8 cellular contexts compared by ENCODE assay signal in genomic region chr3:112128843-112129727, GRCh38. TPM values are rescaled to one million over a fixed set of nuclear protein-coding genes. Genes with fewer than 3 reads are reported as not detected.
DNase-seq lines count a peak whose midpoint lies in the region; ATAC-seq, FAIRE-seq and TF ChIP-seq lines count a peak whose summit lies in the region.

No MANE protein-coding gene starts in this region.

- H3K9ac ChIP-seq in OCI-LY3 (ENCODE audit: low read length) = no peak overlapping the region
- H3K9ac ChIP-seq in astrocyte (ENCODE audit: low read length) = no peak overlapping the region

- no peak for TF ChIP-seq POLR2A in adrenal gland (IDR thresholded peaks at IDR 0.05)

- H3K36me3 ChIP-seq in OCI-LY3 (replicated peaks; ENCODE audit: low read depth, low read length) (no peaks in the 10 kb centered on the region), astrocyte (ENCODE audit: insufficient read depth, low read length) (no peaks in the 10 kb centered on the region), adrenal gland (replicated peaks in 1 of 2) (no peaks in the 10 kb centered on the region)

- H3K9me3 ChIP-seq in OCI-LY3 (ENCODE audit: insufficient read depth, low read length) (no peaks in the 10 kb centered on the region), astrocyte (ENCODE audit: insufficient read depth, low read depth, low read length) (no peaks in the 10 kb centered on the region), adrenal gland (replicated peaks in 1 of 3) (no peaks in the 10 kb centered on the region)

- H3K27me3 Mint-ChIP-seq in astrocyte (ENCODE audit: low read depth, unreplicated experiment) = no peaks in the 10 kb centered on the region

- 61 to 73% (median 66%) methylated on average over 7 of the region's 7 CpGs for WGBS in adrenal gland, 4 donors

- H3K36me3 Mint-ChIP-seq in astrocyte (ENCODE audit: low read depth, unreplicated experiment) = peaks cover 13% of the 10 kb centered on the region

- no peak overlapping the region for H3K4me3 Mint-ChIP-seq in astrocyte (ENCODE audit: unreplicated experiment)

- intact Hi-C loops in adrenal gland (cut with DNase I) = no loop called here

- no peak for TF ChIP-seq CTCF in OCI-LY3 (IDR thresholded peaks at IDR 0.05; ENCODE audit: low read depth, low read length)
- TF ChIP-seq CTCF in astrocyte (IDR thresholded peaks at IDR 0.05; ENCODE audit: insufficient read depth, low read depth, low read length) = no peak
- TF ChIP-seq CTCF in adrenal gland (IDR thresholded peaks at IDR 0.05) = no peak

- DNase-seq in astrocyte (ENCODE audit: low read depth) = peak; percentile 4
- peak; percentile 24 for DNase-seq in stimulated activated CD8-positive, alpha-beta memory T cell treated with anti-CD3 and anti-CD28 coated beads, Interleukin-12 subunit alpha, Interleukin-12 subunit beta, amount 100 ng/mL, for 1 hour (ENCODE audit: low read depth)
- DNase-seq in adrenal gland = no peak
- no peak for DNase-seq in NCI-H1048 (lab: John Stamatoyannopoulos, UW)
- no peak for DNase-seq in NCI-H187 treated with DMSO at 0.1 percent for 48 hours (lab: John Stamatoyannopoulos, UW)

- H3K4me2 ChIP-seq in OCI-LY3 (ENCODE audit: low read length) = peak overlapping the region; percentile 35
- H3K4me2 ChIP-seq in astrocyte (ENCODE audit: low read length) = no peak overlapping the region

- H3K9me3 Mint-ChIP-seq in astrocyte (ENCODE audit: unreplicated experiment) = no peaks in the 10 kb centered on the region

- FAIRE-seq in astrocyte (lab: Jason Lieb, UNC) = no peak

- H3K27me3 ChIP-seq in OCI-LY3 (ENCODE audit: low read depth, low read length) = no peaks in the 10 kb centered on the region
- H3K27me3 ChIP-seq in astrocyte (ENCODE audit: insufficient read depth, low read length) = no peaks in the 10 kb centered on the region
- no peaks in the 10 kb centered on the region for H3K27me3 ChIP-seq in adrenal gland

- 0 out of 2 replicates have a peak overlapping the region, but pooled peaks have one; percentile 52 for H2AFZ ChIP-seq in OCI-LY3 (ENCODE audit: low read depth, low read length)
- H2AFZ ChIP-seq in astrocyte (ENCODE audit: low read depth, low read length) = no peak overlapping the region

- ATAC-seq in GM18502 (IDR thresholded peaks at IDR 0.05; ENCODE audit: poor library complexity, unreplicated experiment) (peak; percentile 54), HG02623 (IDR thresholded peaks at IDR 0.05; ENCODE audit: unreplicated experiment) (peak; percentile 31)

- no peaks in the 10 kb centered on the region for H4K20me1 ChIP-seq in OCI-LY3 (ENCODE audit: insufficient read depth, low read length)
- no peaks in the 10 kb centered on the region for H4K20me1 ChIP-seq in astrocyte (ENCODE audit: insufficient read depth, low read length)

- H3K27ac ChIP-seq in OCI-LY3 (ENCODE audit: low read length) = no peak overlapping the region
- no peak overlapping the region for H3K27ac ChIP-seq in astrocyte (ENCODE audit: low read depth, low read length)
- no peak overlapping the region for H3K27ac ChIP-seq in adrenal gland

- no peaks in the 10 kb centered on the region for H3K79me2 ChIP-seq in OCI-LY3 (ENCODE audit: low read length)
- H3K79me2 ChIP-seq in astrocyte (ENCODE audit: insufficient read depth, low read length) = no peaks in the 10 kb centered on the region

- H3K4me1 ChIP-seq in OCI-LY3 (ENCODE audit: low read length) (peaks cover 45% of the 10 kb centered on the region), astrocyte (ENCODE audit: insufficient read depth, low read length) (no peaks in the 10 kb centered on the region), adrenal gland (replicated peaks in 1 of 2) (peaks cover 4 to 14% of the 10 kb centered on the region in 2 donors)

- no peak overlapping the region for H3K27ac Mint-ChIP-seq in astrocyte (ENCODE audit: unreplicated experiment)

- peaks cover 2% of the 10 kb centered on the region for H3K4me1 Mint-ChIP-seq in astrocyte (ENCODE audit: low read depth, unreplicated experiment)

- H3K4me3 ChIP-seq in OCI-LY3 (ENCODE audit: low read length) = no peak overlapping the region
- H3K4me3 ChIP-seq in astrocyte (ENCODE audit: insufficient read depth, low read depth, low read length) = no peak overlapping the region
- no peak overlapping the region for H3K4me3 ChIP-seq in adrenal gland

RNA-seq across cellular contexts. Expression of gene GCSAM, which starts 4.0 kb away (rescaled TPM):
- total RNA-seq in astrocyte (not detected in 2 replicates), adrenal gland (1 to 10 TPM in 1 of 8 donors, under 1 TPM in 3, not detected in 4; 0.18 to 1.8 (median 0.47) TPM)
- polyA plus RNA-seq in adrenal gland = under 1 TPM in 2 of 3 donors, not detected in 1; 0.07 to 0.26 TPM

RNA-seq across cellular contexts. Expression of gene C3orf52, which starts 42.9 kb away (rescaled TPM):
- 21.3 and 21.9 TPM in 2 replicates for total RNA-seq in astrocyte
- 1 to 10 TPM in 6 of 8 donors, under 1 TPM in 2; 0.06 to 4.0 (median 2.3) TPM for total RNA-seq in adrenal gland
- polyA plus RNA-seq in adrenal gland = 1 to 10 TPM; 1.1 to 2.2 (median 2.2) TPM

Comparison
In these comparisons a context has a peak if more than half of its experiments do, and no peak if none do; other contexts are left out.
1. DNase-seq: peak in astrocyte (single experiment) and stimulated activated CD8-positive, alpha-beta memory T cell treated with anti-CD3 and anti-CD28 coated beads, Interleukin-12 subunit alpha, Interleukin-12 subunit beta, amount 100 ng/mL, for 1 hour (single experiment); none in adrenal gland (0 of 7), NCI-H1048 (single experiment) and NCI-H187 treated with DMSO at 0.1 percent for 48 hours (single experiment).